1 cellular context compared by ENCODE assay signal in the genomic region with DNA sequence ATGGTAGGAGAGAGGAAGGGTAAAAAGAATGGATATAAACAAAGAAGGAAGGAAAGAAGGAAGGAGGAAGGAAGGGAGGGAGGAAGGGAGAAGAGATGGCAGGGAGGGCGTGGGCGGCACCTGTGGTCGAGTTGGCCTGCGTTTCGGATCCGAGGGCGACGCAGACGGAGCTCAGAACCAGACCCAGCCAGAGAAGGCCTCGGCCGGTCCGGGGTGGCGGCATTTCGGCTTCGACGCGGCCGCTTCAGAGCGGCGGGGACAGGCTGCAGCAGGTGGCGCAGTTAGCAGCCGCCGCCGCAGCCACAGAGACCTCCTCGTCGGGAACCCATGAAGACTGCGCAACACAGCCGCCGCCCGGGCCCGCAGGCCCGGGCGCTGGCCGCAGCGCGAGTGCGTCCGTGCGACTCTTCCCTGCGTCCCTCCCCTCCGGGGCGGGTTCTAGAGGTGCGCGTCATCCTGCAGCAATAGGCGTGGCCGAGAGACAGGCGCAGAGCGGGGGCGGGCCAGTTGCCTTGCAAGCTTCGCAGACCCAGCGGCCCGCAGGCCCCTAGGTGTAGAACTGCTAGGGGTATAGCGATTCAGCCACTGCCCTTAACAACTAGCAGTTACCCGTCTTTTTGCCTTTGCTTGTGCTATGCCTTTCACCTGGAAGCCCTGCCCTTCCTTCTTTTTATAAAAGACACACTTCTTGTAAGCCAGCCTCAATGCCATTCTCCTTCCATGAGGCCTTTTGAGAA.
TF ChIP-seq lines count a peak whose summit lies in the region.

A gene with protein sequence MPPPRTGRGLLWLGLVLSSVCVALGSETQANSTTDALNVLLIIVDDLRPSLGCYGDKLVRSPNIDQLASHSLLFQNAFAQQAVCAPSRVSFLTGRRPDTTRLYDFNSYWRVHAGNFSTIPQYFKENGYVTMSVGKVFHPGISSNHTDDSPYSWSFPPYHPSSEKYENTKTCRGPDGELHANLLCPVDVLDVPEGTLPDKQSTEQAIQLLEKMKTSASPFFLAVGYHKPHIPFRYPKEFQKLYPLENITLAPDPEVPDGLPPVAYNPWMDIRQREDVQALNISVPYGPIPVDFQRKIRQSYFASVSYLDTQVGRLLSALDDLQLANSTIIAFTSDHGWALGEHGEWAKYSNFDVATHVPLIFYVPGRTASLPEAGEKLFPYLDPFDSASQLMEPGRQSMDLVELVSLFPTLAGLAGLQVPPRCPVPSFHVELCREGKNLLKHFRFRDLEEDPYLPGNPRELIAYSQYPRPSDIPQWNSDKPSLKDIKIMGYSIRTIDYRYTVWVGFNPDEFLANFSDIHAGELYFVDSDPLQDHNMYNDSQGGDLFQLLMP (minus strand): TSS at position 392 of the 737 bp plus-strand sequence. CDS start 169 bp downstream, at position 223.

TF ChIP-seq in K562, 482 proteins besides CTCF, POLR2A, EP300 and RAD21 (continued from another document and continues in another):
- TF ChIP-seq, protein P1, sequence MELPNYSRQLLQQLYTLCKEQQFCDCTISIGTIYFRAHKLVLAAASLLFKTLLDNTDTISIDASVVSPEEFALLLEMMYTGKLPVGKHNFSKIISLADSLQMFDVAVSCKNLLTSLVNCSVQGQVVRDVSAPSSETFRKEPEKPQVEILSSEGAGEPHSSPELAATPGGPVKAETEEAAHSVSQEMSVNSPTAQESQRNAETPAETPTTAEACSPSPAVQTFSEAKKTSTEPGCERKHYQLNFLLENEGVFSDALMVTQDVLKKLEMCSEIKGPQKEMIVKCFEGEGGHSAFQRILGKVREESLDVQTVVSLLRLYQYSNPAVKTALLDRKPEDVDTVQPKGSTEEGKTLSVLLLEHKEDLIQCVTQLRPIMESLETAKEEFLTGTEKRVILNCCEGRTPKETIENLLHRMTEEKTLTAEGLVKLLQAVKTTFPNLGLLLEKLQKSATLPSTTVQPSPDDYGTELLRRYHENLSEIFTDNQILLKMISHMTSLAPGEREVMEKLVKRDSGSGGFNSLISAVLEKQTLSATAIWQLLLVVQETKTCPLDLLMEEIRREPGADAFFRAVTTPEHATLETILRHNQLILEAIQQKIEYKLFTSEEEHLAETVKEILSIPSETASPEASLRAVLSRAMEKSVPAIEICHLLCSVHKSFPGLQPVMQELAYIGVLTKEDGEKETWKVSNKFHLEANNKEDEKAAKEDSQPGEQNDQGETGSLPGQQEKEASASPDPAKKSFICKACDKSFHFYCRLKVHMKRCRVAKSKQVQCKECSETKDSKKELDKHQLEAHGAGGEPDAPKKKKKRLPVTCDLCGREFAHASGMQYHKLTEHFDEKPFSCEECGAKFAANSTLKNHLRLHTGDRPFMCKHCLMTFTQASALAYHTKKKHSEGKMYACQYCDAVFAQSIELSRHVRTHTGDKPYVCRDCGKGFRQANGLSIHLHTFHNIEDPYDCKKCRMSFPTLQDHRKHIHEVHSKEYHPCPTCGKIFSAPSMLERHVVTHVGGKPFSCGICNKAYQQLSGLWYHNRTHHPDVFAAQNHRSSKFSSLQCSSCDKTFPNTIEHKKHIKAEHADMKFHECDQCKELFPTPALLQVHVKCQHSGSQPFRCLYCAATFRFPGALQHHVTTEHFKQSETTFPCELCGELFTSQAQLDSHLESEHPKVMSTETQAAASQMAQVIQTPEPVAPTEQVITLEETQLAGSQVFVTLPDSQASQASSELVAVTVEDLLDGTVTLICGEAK (IDR thresholded peaks at IDR 0.05): no peak
- TF ChIP-seq, protein P1 (CRISPR knock-in tag; IDR thresholded peaks at IDR 0.05): no peak
- TF ChIP-seq ZNF174 (CRISPR knock-in tag; IDR thresholded peaks at IDR 0.05) (no peak), MCM5 (IDR thresholded peaks at IDR 0.05; ENCODE audit: low read depth) (no peak), MECOM (CRISPR knock-in tag; IDR thresholded peaks at IDR 0.05) (no peak), FIP1L1 (IDR thresholded peaks at IDR 0.05; ENCODE audit: low read depth, low read length, poor library complexity, severe bottlenecking) (peak; percentile 48), CREB1 (IDR thresholded peaks at IDR 0.05) (peak; percentile 73; the same call in 1 of the 2 replicates), CREB1 (CRISPR knock-in tag; IDR thresholded peaks at IDR 0.05) (peak; percentile 67; the same call in 1 of the 2 replicates), CCNT2 (IDR thresholded peaks at IDR 0.05; ENCODE audit: borderline replicate concordance, extremely low read depth, insufficient read length, low read depth, low read length) (peak; percentile 87), SRSF9 (IDR thresholded peaks at IDR 0.05; ENCODE audit: borderline replicate concordance, low read depth, low read length) (no peak), HNRNPLL (IDR thresholded peaks at IDR 0.05; ENCODE audit: low read depth, low read length, poor library complexity, severe bottlenecking) (peak; percentile 72), NEUROD1 (IDR thresholded peaks at IDR 0.05; ENCODE audit: borderline replicate concordance, low read depth, low read length, partially characterized antibody) (no peak), ZNF668 (CRISPR knock-in tag; IDR thresholded peaks at IDR 0.05) (no peak), TEAD2 (tag; IDR thresholded peaks at IDR 0.05) (no peak), ZSCAN29 (IDR thresholded peaks at IDR 0.05) (no peak), SMC3 (conservative IDR thresholded peaks at IDR 0.05; ENCODE audit: insufficient read depth, low read depth, low read length) (0 out of 2 replicates have a peak, but pooled peaks have one; percentile 6), CHCHD3 (CRISPR knock-in tag; IDR thresholded peaks at IDR 0.05) (no peak), ILK (tag; IDR thresholded peaks at IDR 0.05; ENCODE audit: borderline replicate concordance, low read depth) (no peak), MEF2D (tag; conservative IDR thresholded peaks at IDR 0.05; ENCODE audit: low read depth) (no peak)
- TF ChIP-seq, protein P2, sequence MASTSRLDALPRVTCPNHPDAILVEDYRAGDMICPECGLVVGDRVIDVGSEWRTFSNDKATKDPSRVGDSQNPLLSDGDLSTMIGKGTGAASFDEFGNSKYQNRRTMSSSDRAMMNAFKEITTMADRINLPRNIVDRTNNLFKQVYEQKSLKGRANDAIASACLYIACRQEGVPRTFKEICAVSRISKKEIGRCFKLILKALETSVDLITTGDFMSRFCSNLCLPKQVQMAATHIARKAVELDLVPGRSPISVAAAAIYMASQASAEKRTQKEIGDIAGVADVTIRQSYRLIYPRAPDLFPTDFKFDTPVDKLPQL (IDR thresholded peaks at IDR 0.05; ENCODE audit: extremely low read depth, insufficient read length): no peak
- TF ChIP-seq, protein P3, sequence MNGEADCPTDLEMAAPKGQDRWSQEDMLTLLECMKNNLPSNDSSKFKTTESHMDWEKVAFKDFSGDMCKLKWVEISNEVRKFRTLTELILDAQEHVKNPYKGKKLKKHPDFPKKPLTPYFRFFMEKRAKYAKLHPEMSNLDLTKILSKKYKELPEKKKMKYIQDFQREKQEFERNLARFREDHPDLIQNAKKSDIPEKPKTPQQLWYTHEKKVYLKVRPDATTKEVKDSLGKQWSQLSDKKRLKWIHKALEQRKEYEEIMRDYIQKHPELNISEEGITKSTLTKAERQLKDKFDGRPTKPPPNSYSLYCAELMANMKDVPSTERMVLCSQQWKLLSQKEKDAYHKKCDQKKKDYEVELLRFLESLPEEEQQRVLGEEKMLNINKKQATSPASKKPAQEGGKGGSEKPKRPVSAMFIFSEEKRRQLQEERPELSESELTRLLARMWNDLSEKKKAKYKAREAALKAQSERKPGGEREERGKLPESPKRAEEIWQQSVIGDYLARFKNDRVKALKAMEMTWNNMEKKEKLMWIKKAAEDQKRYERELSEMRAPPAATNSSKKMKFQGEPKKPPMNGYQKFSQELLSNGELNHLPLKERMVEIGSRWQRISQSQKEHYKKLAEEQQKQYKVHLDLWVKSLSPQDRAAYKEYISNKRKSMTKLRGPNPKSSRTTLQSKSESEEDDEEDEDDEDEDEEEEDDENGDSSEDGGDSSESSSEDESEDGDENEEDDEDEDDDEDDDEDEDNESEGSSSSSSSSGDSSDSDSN (IDR thresholded peaks at IDR 0.05; ENCODE audit: borderline replicate concordance in 1 of 2, low read depth in 2 of 2, low read length in 2 of 2): peak in 1 of 2 experiments; percentile 76; a peak in 1 of 4 replicates
- TF ChIP-seq, protein P4, sequence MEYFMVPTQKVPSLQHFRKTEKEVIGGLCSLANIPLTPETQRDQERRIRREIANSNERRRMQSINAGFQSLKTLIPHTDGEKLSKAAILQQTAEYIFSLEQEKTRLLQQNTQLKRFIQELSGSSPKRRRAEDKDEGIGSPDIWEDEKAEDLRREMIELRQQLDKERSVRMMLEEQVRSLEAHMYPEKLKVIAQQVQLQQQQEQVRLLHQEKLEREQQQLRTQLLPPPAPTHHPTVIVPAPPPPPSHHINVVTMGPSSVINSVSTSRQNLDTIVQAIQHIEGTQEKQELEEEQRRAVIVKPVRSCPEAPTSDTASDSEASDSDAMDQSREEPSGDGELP (CRISPR knock-in tag; IDR thresholded peaks at IDR 0.05; ENCODE audit: borderline replicate concordance): peak; percentile 49; the same call in 1 of the 2 replicates
- TF ChIP-seq, protein P5, sequence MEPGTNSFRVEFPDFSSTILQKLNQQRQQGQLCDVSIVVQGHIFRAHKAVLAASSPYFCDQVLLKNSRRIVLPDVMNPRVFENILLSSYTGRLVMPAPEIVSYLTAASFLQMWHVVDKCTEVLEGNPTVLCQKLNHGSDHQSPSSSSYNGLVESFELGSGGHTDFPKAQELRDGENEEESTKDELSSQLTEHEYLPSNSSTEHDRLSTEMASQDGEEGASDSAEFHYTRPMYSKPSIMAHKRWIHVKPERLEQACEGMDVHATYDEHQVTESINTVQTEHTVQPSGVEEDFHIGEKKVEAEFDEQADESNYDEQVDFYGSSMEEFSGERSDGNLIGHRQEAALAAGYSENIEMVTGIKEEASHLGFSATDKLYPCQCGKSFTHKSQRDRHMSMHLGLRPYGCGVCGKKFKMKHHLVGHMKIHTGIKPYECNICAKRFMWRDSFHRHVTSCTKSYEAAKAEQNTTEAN (CRISPR knock-in tag; IDR thresholded peaks at IDR 0.05): no peak
- TF ChIP-seq, protein P6, sequence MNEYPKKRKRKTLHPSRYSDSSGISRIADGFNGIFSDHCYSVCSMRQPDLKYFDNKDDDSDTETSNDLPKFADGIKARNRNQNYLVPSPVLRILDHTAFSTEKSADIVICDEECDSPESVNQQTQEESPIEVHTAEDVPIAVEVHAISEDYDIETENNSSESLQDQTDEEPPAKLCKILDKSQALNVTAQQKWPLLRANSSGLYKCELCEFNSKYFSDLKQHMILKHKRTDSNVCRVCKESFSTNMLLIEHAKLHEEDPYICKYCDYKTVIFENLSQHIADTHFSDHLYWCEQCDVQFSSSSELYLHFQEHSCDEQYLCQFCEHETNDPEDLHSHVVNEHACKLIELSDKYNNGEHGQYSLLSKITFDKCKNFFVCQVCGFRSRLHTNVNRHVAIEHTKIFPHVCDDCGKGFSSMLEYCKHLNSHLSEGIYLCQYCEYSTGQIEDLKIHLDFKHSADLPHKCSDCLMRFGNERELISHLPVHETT (CRISPR knock-in tag; conservative IDR thresholded peaks at IDR 0.05 in 1 of 2, IDR thresholded peaks at IDR 0.05 in 1 of 2): no peak
- TF ChIP-seq, protein P7, sequence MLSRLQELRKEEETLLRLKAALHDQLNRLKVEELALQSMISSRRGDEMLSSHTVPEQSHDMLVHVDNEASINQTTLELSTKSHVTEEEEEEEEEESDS (CRISPR knock-in tag; IDR thresholded peaks at IDR 0.05): no peak
- TF ChIP-seq, protein P8, sequence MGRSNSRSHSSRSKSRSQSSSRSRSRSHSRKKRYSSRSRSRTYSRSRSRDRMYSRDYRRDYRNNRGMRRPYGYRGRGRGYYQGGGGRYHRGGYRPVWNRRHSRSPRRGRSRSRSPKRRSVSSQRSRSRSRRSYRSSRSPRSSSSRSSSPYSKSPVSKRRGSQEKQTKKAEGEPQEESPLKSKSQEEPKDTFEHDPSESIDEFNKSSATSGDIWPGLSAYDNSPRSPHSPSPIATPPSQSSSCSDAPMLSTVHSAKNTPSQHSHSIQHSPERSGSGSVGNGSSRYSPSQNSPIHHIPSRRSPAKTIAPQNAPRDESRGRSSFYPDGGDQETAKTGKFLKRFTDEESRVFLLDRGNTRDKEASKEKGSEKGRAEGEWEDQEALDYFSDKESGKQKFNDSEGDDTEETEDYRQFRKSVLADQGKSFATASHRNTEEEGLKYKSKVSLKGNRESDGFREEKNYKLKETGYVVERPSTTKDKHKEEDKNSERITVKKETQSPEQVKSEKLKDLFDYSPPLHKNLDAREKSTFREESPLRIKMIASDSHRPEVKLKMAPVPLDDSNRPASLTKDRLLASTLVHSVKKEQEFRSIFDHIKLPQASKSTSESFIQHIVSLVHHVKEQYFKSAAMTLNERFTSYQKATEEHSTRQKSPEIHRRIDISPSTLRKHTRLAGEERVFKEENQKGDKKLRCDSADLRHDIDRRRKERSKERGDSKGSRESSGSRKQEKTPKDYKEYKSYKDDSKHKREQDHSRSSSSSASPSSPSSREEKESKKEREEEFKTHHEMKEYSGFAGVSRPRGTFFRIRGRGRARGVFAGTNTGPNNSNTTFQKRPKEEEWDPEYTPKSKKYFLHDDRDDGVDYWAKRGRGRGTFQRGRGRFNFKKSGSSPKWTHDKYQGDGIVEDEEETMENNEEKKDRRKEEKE (IDR thresholded peaks at IDR 0.05; ENCODE audit: borderline replicate concordance in 1 of 2, control insufficient read depth in 1 of 2, low read depth in 2 of 2, low read length in 1 of 2): 0 out of 4 replicates have a peak, but pooled peaks of 1 of the 2 experiments have one; percentile 1
- TF ChIP-seq, protein P9, sequence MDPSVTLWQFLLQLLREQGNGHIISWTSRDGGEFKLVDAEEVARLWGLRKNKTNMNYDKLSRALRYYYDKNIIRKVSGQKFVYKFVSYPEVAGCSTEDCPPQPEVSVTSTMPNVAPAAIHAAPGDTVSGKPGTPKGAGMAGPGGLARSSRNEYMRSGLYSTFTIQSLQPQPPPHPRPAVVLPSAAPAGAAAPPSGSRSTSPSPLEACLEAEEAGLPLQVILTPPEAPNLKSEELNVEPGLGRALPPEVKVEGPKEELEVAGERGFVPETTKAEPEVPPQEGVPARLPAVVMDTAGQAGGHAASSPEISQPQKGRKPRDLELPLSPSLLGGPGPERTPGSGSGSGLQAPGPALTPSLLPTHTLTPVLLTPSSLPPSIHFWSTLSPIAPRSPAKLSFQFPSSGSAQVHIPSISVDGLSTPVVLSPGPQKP (CRISPR knock-in tag; IDR thresholded peaks at IDR 0.05): no peak
